ENCODE assay signal across 2 cellular contexts in the genomic region with DNA sequence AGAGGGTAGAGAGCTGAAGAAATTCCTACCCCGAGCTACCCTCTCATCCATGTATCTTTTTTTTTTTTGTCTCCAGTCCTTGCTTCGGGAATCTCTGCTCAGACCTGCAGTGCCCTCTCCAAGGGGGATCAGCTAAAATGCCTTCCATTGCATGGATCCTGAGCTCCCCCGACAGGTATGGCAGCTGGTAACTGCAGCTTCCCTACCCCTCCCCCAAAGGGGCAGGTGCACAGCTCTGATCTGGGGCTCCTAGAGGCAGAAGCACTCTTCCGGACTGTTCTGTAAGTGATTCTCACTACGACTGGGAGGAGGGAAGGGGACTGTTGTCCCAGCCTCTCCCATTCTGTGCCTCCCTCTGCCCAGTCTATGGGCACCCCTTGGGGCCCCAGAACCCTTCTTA.
TF ChIP-seq lines count a peak whose summit lies in the region.

No MANE protein-coding gene starts in this region.

TF ChIP-seq in GM23338, 12 proteins besides CTCF, POLR2A, EP300 and RAD21 (continued from another document):
- TF ChIP-seq REST (IDR thresholded peaks at IDR 0.05; ENCODE audit: unreplicated experiment) (no peak), NANOG (IDR thresholded peaks at IDR 0.05; ENCODE audit: borderline replicate concordance) (no peak), EZH2phosphoT487 (IDR thresholded peaks at IDR 0.05; ENCODE audit: unreplicated experiment) (no peak), STAT1 (IDR thresholded peaks at IDR 0.05; ENCODE audit: unreplicated experiment) (no peak), ZNF331 (CRISPR knock-in tag; IDR thresholded peaks at IDR 0.05; ENCODE audit: low read depth) (no peak), POLR2AphosphoS5 (IDR thresholded peaks at IDR 0.05; ENCODE audit: low read depth) (no peak)

TF ChIP-seq in WTC11, 78 proteins besides CTCF, POLR2A, EP300 and RAD21 (continued from another document):
- TF ChIP-seq, protein P1, sequence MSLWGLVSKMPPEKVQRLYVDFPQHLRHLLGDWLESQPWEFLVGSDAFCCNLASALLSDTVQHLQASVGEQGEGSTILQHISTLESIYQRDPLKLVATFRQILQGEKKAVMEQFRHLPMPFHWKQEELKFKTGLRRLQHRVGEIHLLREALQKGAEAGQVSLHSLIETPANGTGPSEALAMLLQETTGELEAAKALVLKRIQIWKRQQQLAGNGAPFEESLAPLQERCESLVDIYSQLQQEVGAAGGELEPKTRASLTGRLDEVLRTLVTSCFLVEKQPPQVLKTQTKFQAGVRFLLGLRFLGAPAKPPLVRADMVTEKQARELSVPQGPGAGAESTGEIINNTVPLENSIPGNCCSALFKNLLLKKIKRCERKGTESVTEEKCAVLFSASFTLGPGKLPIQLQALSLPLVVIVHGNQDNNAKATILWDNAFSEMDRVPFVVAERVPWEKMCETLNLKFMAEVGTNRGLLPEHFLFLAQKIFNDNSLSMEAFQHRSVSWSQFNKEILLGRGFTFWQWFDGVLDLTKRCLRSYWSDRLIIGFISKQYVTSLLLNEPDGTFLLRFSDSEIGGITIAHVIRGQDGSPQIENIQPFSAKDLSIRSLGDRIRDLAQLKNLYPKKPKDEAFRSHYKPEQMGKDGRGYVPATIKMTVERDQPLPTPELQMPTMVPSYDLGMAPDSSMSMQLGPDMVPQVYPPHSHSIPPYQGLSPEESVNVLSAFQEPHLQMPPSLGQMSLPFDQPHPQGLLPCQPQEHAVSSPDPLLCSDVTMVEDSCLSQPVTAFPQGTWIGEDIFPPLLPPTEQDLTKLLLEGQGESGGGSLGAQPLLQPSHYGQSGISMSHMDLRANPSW (CRISPR knock-in tag; conservative IDR thresholded peaks at IDR 0.05; ENCODE audit: low read depth), result no peak
- no peak for TF ChIP-seq SP1 (CRISPR knock-in tag; conservative IDR thresholded peaks at IDR 0.05)
- TF ChIP-seq GRHL2 (CRISPR knock-in tag; IDR thresholded peaks at IDR 0.05; ENCODE audit: insufficient replicate concordance, severe bottlenecking), result no peak
- no peak for TF ChIP-seq TEAD1 (CRISPR knock-in tag; IDR thresholded peaks at IDR 0.05)
- TF ChIP-seq, protein P2, sequence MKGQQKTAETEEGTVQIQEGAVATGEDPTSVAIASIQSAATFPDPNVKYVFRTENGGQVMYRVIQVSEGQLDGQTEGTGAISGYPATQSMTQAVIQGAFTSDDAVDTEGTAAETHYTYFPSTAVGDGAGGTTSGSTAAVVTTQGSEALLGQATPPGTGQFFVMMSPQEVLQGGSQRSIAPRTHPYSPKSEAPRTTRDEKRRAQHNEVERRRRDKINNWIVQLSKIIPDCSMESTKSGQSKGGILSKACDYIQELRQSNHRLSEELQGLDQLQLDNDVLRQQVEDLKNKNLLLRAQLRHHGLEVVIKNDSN (CRISPR knock-in tag; IDR thresholded peaks at IDR 0.05), result no peak
- TF ChIP-seq FOXJ3 (CRISPR knock-in tag; IDR thresholded peaks at IDR 0.05; ENCODE audit: borderline replicate concordance), result no peak
- TF ChIP-seq, protein P3, sequence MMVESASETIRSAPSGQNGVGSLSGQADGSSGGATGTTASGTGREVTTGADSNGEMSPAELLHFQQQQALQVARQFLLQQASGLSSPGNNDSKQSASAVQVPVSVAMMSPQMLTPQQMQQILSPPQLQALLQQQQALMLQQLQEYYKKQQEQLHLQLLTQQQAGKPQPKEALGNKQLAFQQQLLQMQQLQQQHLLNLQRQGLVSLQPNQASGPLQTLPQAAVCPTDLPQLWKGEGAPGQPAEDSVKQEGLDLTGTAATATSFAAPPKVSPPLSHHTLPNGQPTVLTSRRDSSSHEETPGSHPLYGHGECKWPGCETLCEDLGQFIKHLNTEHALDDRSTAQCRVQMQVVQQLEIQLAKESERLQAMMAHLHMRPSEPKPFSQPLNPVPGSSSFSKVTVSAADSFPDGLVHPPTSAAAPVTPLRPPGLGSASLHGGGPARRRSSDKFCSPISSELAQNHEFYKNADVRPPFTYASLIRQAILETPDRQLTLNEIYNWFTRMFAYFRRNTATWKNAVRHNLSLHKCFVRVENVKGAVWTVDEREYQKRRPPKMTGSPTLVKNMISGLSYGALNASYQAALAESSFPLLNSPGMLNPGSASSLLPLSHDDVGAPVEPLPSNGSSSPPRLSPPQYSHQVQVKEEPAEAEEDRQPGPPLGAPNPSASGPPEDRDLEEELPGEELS (CRISPR knock-in tag; IDR thresholded peaks at IDR 0.05), result no peak
